8 cellular contexts compared by ENCODE assay signal in genomic region chr7:94223375-94224084, GRCh38.
DNase-seq lines count a peak whose midpoint lies in the region; ATAC-seq and TF ChIP-seq lines count a peak whose summit lies in the region.

No MANE protein-coding gene starts in this region.

- no peaks in the 10 kb centered on the region for H3K36me3 Mint-ChIP-seq in MCF 10A (ENCODE audit: insufficient read depth, unreplicated experiment)

- no peak overlapping the region for H3K27ac Mint-ChIP-seq in MCF 10A (ENCODE audit: low read depth, unreplicated experiment)

- no peak for TF ChIP-seq POLR2A in breast epithelium (IDR thresholded peaks at IDR 0.05)

- no peak for ATAC-seq in left lobe of liver
- no peak for ATAC-seq in HG03135 (IDR thresholded peaks at IDR 0.05; ENCODE audit: unreplicated experiment)

- no peak overlapping the region for H3K27ac ChIP-seq in breast epithelium

- no peaks in the 10 kb centered on the region for H3K36me3 ChIP-seq in breast epithelium

- no peaks in the 10 kb centered on the region for H3K27me3 Mint-ChIP-seq in MCF 10A (ENCODE audit: insufficient read depth, unreplicated experiment)

- no peaks in the 10 kb centered on the region for H3K4me1 ChIP-seq in breast epithelium

- H3K9me3 Mint-ChIP-seq in MCF 10A (ENCODE audit: unreplicated experiment), result no peaks in the 10 kb centered on the region

- CTCF ChIA-PET in MCF 10A (lab: Yijun Ruan, JAX), result interaction anchor here (0.7 to 1.8 kb wide), 4 partner anchors 25 to 602 kb away, joined by 3 to 5 read pairs (median 4); no protein-coding TSS in a partner anchor

- DNase-seq in MCF 10A (ENCODE audit: unreplicated experiment) (peak; percentile 27), breast epithelium (ENCODE audit: low spot score in 2 of 2) (no peak), NCI-H446 treated with DMSO at 0.1 percent for 48 hours (lab: John Stamatoyannopoulos, UW) (peak; percentile 46), epidermal melanocyte (ENCODE audit: insufficient read length, low spot score) (peak; percentile 22), retina (peak; percentile 78), left lobe of liver (ENCODE audit: low spot score) (no peak), activated gamma-delta T cell (lab: John Stamatoyannopoulos, UW) (no peak)

- TF ChIP-seq CTCF in MCF 10A (IDR thresholded peaks at IDR 0.05; ENCODE audit: unreplicated experiment) (peak; percentile 22), breast epithelium (IDR thresholded peaks at IDR 0.05) (no peak)

- H3K4me3 ChIP-seq in breast epithelium, result no peak overlapping the region

- peaks cover 7% of the 10 kb centered on the region for H3K4me1 Mint-ChIP-seq in MCF 10A (ENCODE audit: insufficient read depth, unreplicated experiment)

- no peaks in the 10 kb centered on the region for H3K9me3 ChIP-seq in breast epithelium

- BruUV-seq in MCF 10A (replicated peaks; lab: Mats Ljungman, UMichigan), result no TSS peak

- POLR2A ChIA-PET in MCF 10A (lab: Yijun Ruan, JAX), result interaction anchor here (0.9 kb wide), 1 partner anchor 17 kb away, joined by 5 read pairs; no protein-coding TSS in a partner anchor

- H3K4me3 Mint-ChIP-seq in MCF 10A (ENCODE audit: unreplicated experiment), result no peak overlapping the region

- intact Hi-C loops in MCF 10A (cut with micrococcal nuclease) (loop anchor here (2.0 kb wide), 1 partner anchor 321 kb away; no protein-coding TSS in a partner anchor), breast epithelium (cut with DNase I; ENCODE audit: low total_unique reads) (no loop called here)

- H3K27me3 ChIP-seq in breast epithelium, result no peaks in the 10 kb centered on the region

Comparison
In these comparisons a context has a peak if more than half of its experiments do, and no peak if none do; other contexts are left out.
1. DNase-seq: peak in MCF 10A (single experiment), NCI-H446 treated with DMSO at 0.1 percent for 48 hours (single experiment), epidermal melanocyte (single experiment) and retina (single experiment); none in breast epithelium (0 of 2), left lobe of liver (single experiment) and activated gamma-delta T cell (single experiment).